In the genomic region with DNA sequence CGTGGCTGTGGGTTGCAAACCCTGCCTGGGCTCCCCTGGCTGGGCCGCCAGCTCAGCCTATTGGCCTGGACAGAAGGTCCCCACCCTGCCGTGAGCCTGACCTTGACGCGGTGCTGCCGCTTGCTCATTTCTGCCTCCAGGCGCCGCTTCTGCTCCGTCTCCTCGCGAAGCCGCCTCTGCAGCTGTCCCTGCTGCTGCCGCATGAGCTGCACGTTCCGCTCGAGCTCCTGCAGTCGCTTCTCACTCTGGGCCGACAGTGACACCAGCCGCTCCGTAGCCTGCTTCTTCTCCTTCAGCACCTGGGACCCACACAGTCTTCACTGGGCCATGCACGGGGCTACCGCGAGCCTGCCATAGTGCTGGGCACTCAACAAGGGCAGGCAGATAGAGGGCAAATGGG, we compare ENCODE assay signal across 1 cellular context.
TF ChIP-seq lines count a peak whose summit lies in the region.

No MANE protein-coding gene starts in this region.

TF ChIP-seq in HepG2, 621 proteins besides CTCF, POLR2A, EP300 and RAD21:
- TF ChIP-seq TOPORS (CRISPR knock-in tag; IDR thresholded peaks at IDR 0.05) (no peak), AGO2 (optimal IDR thresholded peaks at IDR 0.05; ENCODE audit: low read depth, low read length) (peak; percentile 17)
